Comparison of ENCODE assay signal across 9 cellular contexts in genomic region chr6:73694711-73695411, GRCh38. TPM values are rescaled to one million over a fixed set of nuclear protein-coding genes. Genes with fewer than 3 reads are reported as not detected.
A peak's percentile ranks its signal among the peaks of the same experiment; 100 is the strongest.
DNase-seq lines count a peak whose midpoint lies in the region; ATAC-seq, FAIRE-seq and TF ChIP-seq lines count a peak whose summit lies in the region.
"Had no signal": no experiment of that assay in that cellular context is flagged by ENCODE, and none has a peak within 500 bp of the region (broad histone marks: within the 10 kb centered on the region; RNA-seq: fewer than 3 reads in every experiment).

No MANE protein-coding gene starts in this region.

- TF ChIP-seq CTCF in RWPE2 (IDR thresholded peaks at IDR 0.05; ENCODE audit: poor library complexity, severe bottlenecking) (no peak), epithelial cell of proximal tubule (conservative IDR thresholded peaks at IDR 0.05; ENCODE audit: low read depth, low read length) (no peak), omental fat pad (IDR thresholded peaks at IDR 0.05) (no peak)

- ATAC-seq in RWPE2 (ENCODE audit: low read depth) (peak; percentile 45), omental fat pad (ENCODE audit: low FRiP score) (peak; percentile 49), HG03097 (IDR thresholded peaks at IDR 0.05; ENCODE audit: low FRiP score, unreplicated experiment) (no peak)

- H3K9me3 ChIP-seq in RWPE2 (ENCODE audit: severe bottlenecking) (no peaks in the 10 kb centered on the region), small intestine (ENCODE audit: control insufficient read depth, low read depth) (no peaks in the 10 kb centered on the region)

- FAIRE-seq in small intestine (lab: Jason Lieb, UNC): no peak
- FAIRE-seq: colon had no signal

- H3K27ac ChIP-seq in RWPE2 (ENCODE audit: poor library complexity, severe bottlenecking): peak overlapping the region; percentile 99
- H3K27ac ChIP-seq in small intestine (ENCODE audit: low read depth in 1 of 2, low read length in 1 of 2): peak overlapping the region in 1 of 2 donors; percentile 14

- no peaks in the 10 kb centered on the region for H3K27me3 ChIP-seq in RWPE2 (ENCODE audit: insufficient read depth, poor library complexity, severe bottlenecking)
- H3K27me3 ChIP-seq in small intestine (ENCODE audit: control insufficient read depth in 2 of 2, insufficient read depth in 2 of 2, low read length in 2 of 2): peaks cover 0 to 3% of the 10 kb centered on the region in 2 donors

- peak; percentile 24 for DNase-seq in DMS53 treated with DMSO at 0.1 percent for 48 hours (lab: John Stamatoyannopoulos, UW; ENCODE audit: unreplicated experiment)
- DNase-seq in RWPE2 (ENCODE audit: low spot score): no peak
- DNase-seq in epithelial cell of proximal tubule (ENCODE audit: low read depth): no peak
- no peak for DNase-seq in omental fat pad (ENCODE audit: low spot score)
- no peak for DNase-seq in activated effector memory CD4-positive, alpha-beta T cell treated with anti-CD3 and anti-CD28 coated beads, Interleukin-2, amount 50 U/mL, for 16 hours
- DNase-seq in small intestine: no peak
- no peak for DNase-seq in D341Med (ENCODE audit: low spot score)

- H3K4me1 ChIP-seq in RWPE2 (ENCODE audit: insufficient read depth, poor library complexity, severe bottlenecking) (peaks cover 34% of the 10 kb centered on the region), small intestine (ENCODE audit: control insufficient read depth in 2 of 2, insufficient read depth in 1 of 2, low read depth in 1 of 2, low read length in 1 of 2) (no peaks in the 10 kb centered on the region)

- 66 to 72% (median 69%) methylated on average over 5 of the region's 5 CpGs for whole genome bisulfite sequencing in small intestine, 3 donors

- H3K4me3 ChIP-seq in RWPE2 (ENCODE audit: severe bottlenecking): peak overlapping the region; percentile 54
- H3K4me3 ChIP-seq in epithelial cell of proximal tubule (ENCODE audit: low read depth, low read length): peak overlapping the region; percentile 58
- H3K4me3 ChIP-seq in small intestine (ENCODE audit: low read depth in 1 of 2, low read length in 2 of 2): no peak overlapping the region

- H3K36me3 ChIP-seq in RWPE2 (ENCODE audit: low read depth) (peaks cover 25% of the 10 kb centered on the region), small intestine (ENCODE audit: control insufficient read depth in 2 of 2, insufficient read depth in 2 of 2, low read length in 2 of 2) (no peaks in the 10 kb centered on the region)

RNA-seq across cellular contexts. Expression of gene CD109, which starts 1.1 kb away (rescaled TPM):
- total RNA-seq in epithelial cell of proximal tubule (11.4 and 24.3 TPM in 2 replicates), omental fat pad (10 to 100 TPM; 13.4 to 29.3 (median 20.2) TPM)
- polyA plus RNA-seq in small intestine: under 1 TPM in 2 of 3 donors, not detected in 1; under 0.01 to 0.98 TPM

RNA-seq across cellular contexts. Expression of gene SLC17A5, which starts 41.1 kb away (rescaled TPM):
- total RNA-seq in epithelial cell of proximal tubule (11.4 TPM in 2 replicates), omental fat pad (10 to 100 TPM; 18.9 to 36.5 (median 28.0) TPM)
- polyA plus RNA-seq in small intestine: 10 to 100 TPM in 1 of 3 donors, 1 to 10 TPM in 2; 4.9 to 17.5 (median 5.4) TPM

Comparison
In these comparisons a context has a peak if more than half of its experiments do, and no peak if none do; other contexts are left out.
1. H3K4me3 ChIP-seq: peak in RWPE2 (single experiment) and epithelial cell of proximal tubule (single experiment); none in small intestine (0 of 2).